ENCODE assay signal across 15 cellular contexts in the genomic region with DNA sequence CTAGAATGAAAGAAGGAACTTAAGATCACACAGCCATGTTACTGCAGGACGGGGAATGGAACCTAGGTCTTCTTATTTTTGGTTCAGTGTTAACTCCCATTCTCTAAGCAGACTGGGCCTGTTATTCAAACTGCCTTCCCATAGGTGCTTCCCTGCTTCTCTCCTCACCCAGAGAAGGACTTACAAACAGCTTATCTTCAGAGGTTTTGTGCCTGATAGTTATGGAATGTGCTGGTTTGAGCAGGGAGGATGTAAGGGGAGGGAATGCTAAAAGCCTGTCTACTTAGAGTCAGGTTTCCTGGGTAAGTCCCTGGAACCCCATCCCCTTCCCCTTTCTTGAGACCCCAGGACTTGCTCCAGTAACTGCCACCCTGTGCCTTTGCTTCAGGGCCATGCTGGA. TPM values are rescaled to one million over a fixed set of nuclear protein-coding genes. Genes with fewer than 3 reads are reported as not detected.
DNase-seq lines count a peak whose midpoint lies in the region; ATAC-seq and TF ChIP-seq lines count a peak whose summit lies in the region.
"Had no signal": no experiment of that assay in that cellular context is flagged by ENCODE, and none has a peak within 500 bp of the region (broad histone marks: within the 10 kb centered on the region; RNA-seq: fewer than 3 reads in every experiment).

No MANE protein-coding gene starts in this region.

- no peaks in the 10 kb centered on the region for H3K27me3 Mint-ChIP-seq in activated naive CD4-positive, alpha-beta T cell treated with anti-CD3 and anti-CD28 coated beads, Interleukin-2, amount 50 U/mL, for 24 hours
- H3K27me3 Mint-ChIP-seq in activated CD4-positive, alpha-beta memory T cell treated with anti-CD3 and anti-CD28 coated beads, Interleukin-2, amount 10 ng/mL, durations not matched to agents 7 days and 5 days, result no peaks in the 10 kb centered on the region
- H3K27me3 Mint-ChIP-seq in progenitor cell of endocrine pancreas, result no peaks in the 10 kb centered on the region

- peak overlapping the region; percentile 99 for H3K27ac Mint-ChIP-seq in activated naive CD4-positive, alpha-beta T cell treated with anti-CD3 and anti-CD28 coated beads, Interleukin-2, amount 50 U/mL, for 24 hours
- H3K27ac Mint-ChIP-seq in activated CD4-positive, alpha-beta memory T cell treated with anti-CD3 and anti-CD28 coated beads, Interleukin-2, amount 10 ng/mL, durations not matched to agents 7 days and 5 days, result peak overlapping the region; percentile 95
- peak overlapping the region; percentile 70 for H3K27ac Mint-ChIP-seq in progenitor cell of endocrine pancreas

- CTCF ChIA-PET in activated CD4-positive, alpha-beta memory T cell treated with anti-CD3 and anti-CD28 coated beads, Interleukin-2, amount 10 ng/mL, durations not matched to agents 7 days and 5 days (lab: Charles Lee), result interaction anchor here (0.8 to 3.7 kb wide), 11 partner anchors 13 to 91 kb away, joined by 3 to 28 read pairs (median 3); no protein-coding TSS in a partner anchor

- peaks cover 7% of the 10 kb centered on the region for H3K36me3 Mint-ChIP-seq in activated naive CD4-positive, alpha-beta T cell treated with anti-CD3 and anti-CD28 coated beads, Interleukin-2, amount 50 U/mL, for 24 hours
- H3K36me3 Mint-ChIP-seq in activated CD4-positive, alpha-beta memory T cell treated with anti-CD3 and anti-CD28 coated beads, Interleukin-2, amount 10 ng/mL, durations not matched to agents 7 days and 5 days (ENCODE audit: low read depth), result peaks cover 82% of the 10 kb centered on the region
- H3K36me3 Mint-ChIP-seq in progenitor cell of endocrine pancreas (ENCODE audit: insufficient read depth), result peaks cover 3% of the 10 kb centered on the region

- ATAC-seq in GM19397 (IDR thresholded peaks at IDR 0.05; ENCODE audit: unreplicated experiment) (no peak), GM21576 (IDR thresholded peaks at IDR 0.05; ENCODE audit: unreplicated experiment) (no peak)
- ATAC-seq: body of pancreas, heart right ventricle had no signal

- peak overlapping the region; percentile 93 for H3K4me3 Mint-ChIP-seq in activated naive CD4-positive, alpha-beta T cell treated with anti-CD3 and anti-CD28 coated beads, Interleukin-2, amount 50 U/mL, for 24 hours
- H3K4me3 Mint-ChIP-seq in activated CD4-positive, alpha-beta memory T cell treated with anti-CD3 and anti-CD28 coated beads, Interleukin-2, amount 10 ng/mL, durations not matched to agents 7 days and 5 days, result no peak overlapping the region
- no peak overlapping the region for H3K4me3 Mint-ChIP-seq in progenitor cell of endocrine pancreas (ENCODE audit: low read depth)

- no peak for TF ChIP-seq CTCF in progenitor cell of endocrine pancreas (IDR thresholded peaks at IDR 0.05; ENCODE audit: unreplicated experiment)

- DNase-seq in activated naive CD4-positive, alpha-beta T cell (lab: John Stamatoyannopoulos, UW), result no peak
- DNase-seq in activated CD4-positive, alpha-beta memory T cell treated with anti-CD3 and anti-CD28 coated beads, Interleukin-2, amount 10 ng/mL, durations not matched to agents 7 days and 5 days, result no peak
- DNase-seq in dermis blood vessel endothelial cell, result peak; percentile 13
- no peak for DNase-seq in progenitor cell of endocrine pancreas (ENCODE audit: low spot score, unreplicated experiment)
- no peak for DNase-seq in islet precursor cell
- DNase-seq: body of pancreas; esophagus squamous epithelium; HCEC 1CT; heart right ventricle; NCI-H1436 treated with DMSO at 0.1 percent for 48 hours; NK-92 treated with Interleukin-12 subunit alpha and Interleukin-12 subunit beta, amount 100 ng/mL, for 24 hours; stimulated activated CD8-positive, alpha-beta memory T cell treated with anti-CD3 and anti-CD28 coated beads, Interleukin-4, amount 100 ng/mL, for 48 hours had no signal

- H3K4me1 Mint-ChIP-seq in activated naive CD4-positive, alpha-beta T cell treated with anti-CD3 and anti-CD28 coated beads, Interleukin-2, amount 50 U/mL, for 24 hours, result peaks cover 66% of the 10 kb centered on the region
- H3K4me1 Mint-ChIP-seq in activated CD4-positive, alpha-beta memory T cell treated with anti-CD3 and anti-CD28 coated beads, Interleukin-2, amount 10 ng/mL, durations not matched to agents 7 days and 5 days, result peaks cover 60% of the 10 kb centered on the region
- H3K4me1 Mint-ChIP-seq in progenitor cell of endocrine pancreas (ENCODE audit: low read depth), result peaks cover 20% of the 10 kb centered on the region

- no peaks in the 10 kb centered on the region for H3K9me3 Mint-ChIP-seq in activated naive CD4-positive, alpha-beta T cell treated with anti-CD3 and anti-CD28 coated beads, Interleukin-2, amount 50 U/mL, for 24 hours
- no peaks in the 10 kb centered on the region for H3K9me3 Mint-ChIP-seq in activated CD4-positive, alpha-beta memory T cell treated with anti-CD3 and anti-CD28 coated beads, Interleukin-2, amount 10 ng/mL, durations not matched to agents 7 days and 5 days
- H3K9me3 Mint-ChIP-seq in progenitor cell of endocrine pancreas (ENCODE audit: low read depth), result no peaks in the 10 kb centered on the region

- POLR2A ChIA-PET in activated CD4-positive, alpha-beta memory T cell treated with anti-CD3 and anti-CD28 coated beads, Interleukin-2, amount 10 ng/mL, durations not matched to agents 7 days and 5 days (lab: Charles Lee), result interaction anchor here (0.7 to 7.4 kb wide), 20 partner anchors 11 to 765 kb away, joined by 3 to 134 read pairs (median 4); a partner anchor contains a TSS

RNA-seq across cellular contexts. Expression of a gene that starts 4.2 kb away (rescaled TPM):
- total RNA-seq in activated CD4-positive, alpha-beta memory T cell treated with anti-CD3 and anti-CD28 coated beads, Interleukin-2, amount 10 ng/mL, durations not matched to agents 7 days and 5 days, result 10 to 100 TPM; 51.8 to 64.0 TPM
- total RNA-seq in dermis blood vessel endothelial cell, result 21.8 and 33.9 TPM in 2 replicates
- 47.9 and 50.1 TPM in 2 replicates for total RNA-seq in progenitor cell of endocrine pancreas

RNA-seq across cellular contexts. Expression of a gene that starts 30.1 kb away (rescaled TPM):
- total RNA-seq in activated CD4-positive, alpha-beta memory T cell treated with anti-CD3 and anti-CD28 coated beads, Interleukin-2, amount 10 ng/mL, durations not matched to agents 7 days and 5 days, result 100 to 1,000 TPM; 229 TPM
- 20.4 and 81.7 TPM in 2 replicates for total RNA-seq in dermis blood vessel endothelial cell
- 27.2 and 28.4 TPM in 2 replicates for total RNA-seq in progenitor cell of endocrine pancreas

RNA-seq across cellular contexts. Expression of a gene that starts 53.7 kb away (rescaled TPM):
- total RNA-seq in activated CD4-positive, alpha-beta memory T cell treated with anti-CD3 and anti-CD28 coated beads, Interleukin-2, amount 10 ng/mL, durations not matched to agents 7 days and 5 days, result 10 to 100 TPM; 90.0 to 90.7 TPM
- total RNA-seq in dermis blood vessel endothelial cell, result 47.5 and 55.7 TPM in 2 replicates
- 66.0 and 66.1 TPM in 2 replicates for total RNA-seq in progenitor cell of endocrine pancreas
